Comparison of ENCODE assay signal across 15 cellular contexts in the genomic region with DNA sequence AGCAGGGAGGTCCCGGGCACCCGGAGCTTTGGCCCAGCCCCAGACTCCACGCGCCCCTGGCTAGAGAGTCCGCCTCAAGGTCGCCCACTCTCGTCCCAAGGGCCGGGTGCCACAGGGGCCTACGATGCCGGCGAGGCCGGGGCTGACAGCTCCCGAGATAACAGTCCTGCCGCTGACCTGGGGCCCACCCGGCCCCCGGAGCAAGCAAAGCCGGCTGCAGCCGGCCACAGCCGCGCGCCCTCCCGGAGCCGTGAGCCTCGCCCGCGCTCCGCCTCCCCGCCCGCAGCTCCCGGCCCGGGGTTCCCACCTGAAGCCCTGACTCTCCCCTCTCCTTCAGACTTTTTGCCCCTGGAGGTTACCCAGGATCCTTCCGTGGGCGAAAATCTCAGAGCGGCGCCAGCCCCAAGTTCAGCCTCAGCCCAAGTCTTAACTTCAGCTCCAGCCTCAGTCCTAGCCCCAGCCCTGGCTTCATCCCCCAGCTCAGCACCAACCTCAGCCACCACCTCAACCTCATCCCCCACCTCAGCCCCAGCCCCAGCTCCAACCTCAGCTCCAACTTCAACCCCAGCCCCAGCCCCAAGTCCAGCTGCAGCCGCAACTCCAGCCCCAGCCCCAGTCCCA. TPM values are rescaled to one million over a fixed set of nuclear protein-coding genes. Genes with fewer than 3 reads are reported as not detected.
DNase-seq lines count a peak whose midpoint lies in the region; ATAC-seq and TF ChIP-seq lines count a peak whose summit lies in the region.
"Had no signal": no experiment of that assay in that cellular context is flagged by ENCODE, and none has a peak within 500 bp of the region (broad histone marks: within the 10 kb centered on the region; RNA-seq: fewer than 3 reads in every experiment).

No MANE protein-coding gene starts in this region.

- CTCF ChIA-PET in mammary epithelial cell (lab: Charles Lee; ENCODE audit: low non-redundant PET), result no interaction called here
- CTCF ChIA-PET in activated CD8-positive, alpha-beta T cell treated with anti-CD3 and anti-CD28 coated beads, Interleukin-2, amount 10 ng/mL, durations not matched to agents 7 days and 5 days (lab: Charles Lee), result interaction anchor here (1.1 to 5.5 kb wide), 7 partner anchors 8 to 74 kb away, joined by 3 to 57 read pairs (median 20); partner anchors contain the start of genes SCO2, SYCE3 and TYMP

- H3K9me3 Mint-ChIP-seq in activated CD8-positive, alpha-beta T cell treated with anti-CD3 and anti-CD28 coated beads, Interleukin-2, amount 10 ng/mL, durations not matched to agents 7 days and 5 days (ENCODE audit: insufficient read depth), result no peaks in the 10 kb centered on the region
- H3K9me3 Mint-ChIP-seq: H9 had no signal

- peaks cover 3 to 8% of the 10 kb centered on the region in 2 donors for H3K27me3 ChIP-seq in breast epithelium
- H3K27me3 ChIP-seq in mammary epithelial cell (ENCODE audit: insufficient read depth, low read length), result peaks cover 4% of the 10 kb centered on the region
- 0 out of 2 replicates have a peak, but pooled peaks cover 4% of the 10 kb centered on the region for H3K27me3 ChIP-seq in SJCRH30
- peaks cover 33 to 42% of the 10 kb centered on the region in 2 donors for H3K27me3 ChIP-seq in left lung
- H3K27me3 ChIP-seq: BE2C had no signal

- no peaks in the 10 kb centered on the region for H3K9me3 ChIP-seq in breast epithelium
- no peaks in the 10 kb centered on the region for H3K9me3 ChIP-seq in mammary epithelial cell (replicated peaks; ENCODE audit: insufficient read depth, low read length)
- H3K9me3 ChIP-seq in SJCRH30 (replicated peaks), result no peaks in the 10 kb centered on the region
- no peaks in the 10 kb centered on the region for H3K9me3 ChIP-seq in left lung
- H3K9me3 ChIP-seq: BE2C, tibial artery had no signal

- peaks cover 43% of the 10 kb centered on the region for H3K4me1 Mint-ChIP-seq in activated CD8-positive, alpha-beta T cell treated with anti-CD3 and anti-CD28 coated beads, Interleukin-2, amount 10 ng/mL, durations not matched to agents 7 days and 5 days (ENCODE audit: low read depth)

- in situ Hi-C loops in mammary epithelial cell (cut with MboI; ENCODE audit: low sequenced_read_pairs in 2 of 2), result no loop called here

- BruUV-seq in mammary epithelial cell (replicated peaks; lab: Mats Ljungman, UMichigan), result no TSS peak

- H3K27ac ChIP-seq in breast epithelium (no peak overlapping the region), mammary epithelial cell (ENCODE audit: insufficient read depth, low read depth, low read length) (no peak overlapping the region), SJCRH30 (no peak overlapping the region), left lung (no peak overlapping the region), caudate nucleus (ENCODE audit: low read depth, low read length) (no peak overlapping the region)
- H3K27ac ChIP-seq: PC-9, tibial artery had no signal

- no peak for DNase-seq in breast epithelium (ENCODE audit: low spot score in 2 of 2)
- no peak for DNase-seq in mammary epithelial cell
- DNase-seq in activated CD8-positive, alpha-beta T cell treated with anti-CD3 and anti-CD28 coated beads, Interleukin-2, amount 10 ng/mL, durations not matched to agents 7 days and 5 days, result no peak
- DNase-seq in left lobe of liver (ENCODE audit: low spot score), result peak; percentile 48
- DNase-seq in SJCRH30, result no peak
- no peak for DNase-seq in left lung
- no peak for DNase-seq in caudate nucleus (lab: John Stamatoyannopoulos, UW)
- DNase-seq: activated CD4-positive, CD25-positive, alpha-beta regulatory T cell; activated effector memory CD4-positive, alpha-beta T cell treated with Interleukin-2 at 50 U/mL for 16 hours; BE2C; H9; NCI-H510A treated with DMSO at 0.1 percent for 48 hours; PC-9; tibial artery had no signal

- 39% methylated on average over 8 of the region's 36 CpGs for WGBS in mammary epithelial cell (ENCODE audit: low coverage, missing lambda C conversion rate)

- no peaks in the 10 kb centered on the region for H4K20me1 ChIP-seq in mammary epithelial cell (ENCODE audit: insufficient read depth, low read length)

- no peak overlapping the region for H3K4me2 ChIP-seq in mammary epithelial cell (ENCODE audit: insufficient read depth, low read depth, low read length)

- TF ChIP-seq CTCF in breast epithelium (IDR thresholded peaks at IDR 0.05), result no peak
- no peak for TF ChIP-seq CTCF in mammary epithelial cell (conservative IDR thresholded peaks at IDR 0.05 in 1 of 2, IDR thresholded peaks at IDR 0.05 in 1 of 2; ENCODE audit: extremely low read depth in 1 of 2, insufficient read depth in 1 of 2, low read depth in 1 of 2, low read length in 2 of 2)
- no peak for TF ChIP-seq CTCF in left lung (IDR thresholded peaks at IDR 0.05)

- H3K4me3 ChIP-seq in breast epithelium (peak overlapping the region in 2 of 3 donors; percentile 36 to 53), mammary epithelial cell (replicated peaks in 1 of 3; ENCODE audit: insufficient read depth in 1 of 3, low read depth in 2 of 3, low read length in 3 of 3) (no peak overlapping the region), SJCRH30 (no peak overlapping the region), left lung (no peak overlapping the region)
- H3K4me3 ChIP-seq: PC-9 had no signal

- no peak for ATAC-seq in activated CD8-positive, alpha-beta T cell treated with anti-CD3 and anti-CD28 coated beads, Interleukin-2, amount 10 ng/mL, durations not matched to agents 7 days and 5 days
- ATAC-seq in left lobe of liver (no peak), left lung (no peak), HG03521 (IDR thresholded peaks at IDR 0.05; ENCODE audit: unreplicated experiment) (no peak)

- H3K9ac ChIP-seq in mammary epithelial cell (ENCODE audit: insufficient read depth, low read length), result no peak overlapping the region

- POLR2A ChIA-PET in activated CD8-positive, alpha-beta T cell treated with anti-CD3 and anti-CD28 coated beads, Interleukin-2, amount 10 ng/mL, durations not matched to agents 7 days and 5 days (lab: Charles Lee), result interaction anchor here (1.1 to 8.4 kb wide), 10 partner anchors 8 to 77 kb away, joined by 4 to 142 read pairs (median 12); partner anchors contain the start of genes CHKB, CPT1B, SCO2 and SYCE3

- intact Hi-C loops in breast epithelium (cut with DNase I; ENCODE audit: low total_unique reads), result no loop called here
- intact Hi-C loops in mammary epithelial cell (cut with micrococcal nuclease), result no loop called here
- intact Hi-C loops in left lung (cut with DNase I), result no loop called here

- no peak for TF ChIP-seq POLR2A in breast epithelium (IDR thresholded peaks at IDR 0.05)

- no peaks in the 10 kb centered on the region for H3K36me3 ChIP-seq in breast epithelium
- H3K36me3 ChIP-seq in mammary epithelial cell (ENCODE audit: insufficient read depth, low read length), result no peaks in the 10 kb centered on the region
- no peaks in the 10 kb centered on the region for H3K36me3 ChIP-seq in SJCRH30
- H3K36me3 ChIP-seq in left lung, result no peaks in the 10 kb centered on the region
- H3K36me3 ChIP-seq: BE2C, tibial artery had no signal

- no peak overlapping the region for H2AFZ ChIP-seq in mammary epithelial cell (ENCODE audit: low read depth, low read length)
- H2AFZ ChIP-seq: PC-9 had no signal

- H3K4me1 ChIP-seq in breast epithelium, result peaks cover 6 to 18% of the 10 kb centered on the region in 2 donors
- peaks cover 15% of the 10 kb centered on the region for H3K4me1 ChIP-seq in mammary epithelial cell (ENCODE audit: insufficient read depth, low read length)
- no peaks in the 10 kb centered on the region for H3K4me1 ChIP-seq in SJCRH30
- H3K4me1 ChIP-seq in left lung, result peaks cover 7 to 56% of the 10 kb centered on the region in 2 donors
- H3K4me1 ChIP-seq: BE2C had no signal

- H3K27ac Mint-ChIP-seq in activated CD8-positive, alpha-beta T cell treated with anti-CD3 and anti-CD28 coated beads, Interleukin-2, amount 10 ng/mL, durations not matched to agents 7 days and 5 days, result peak overlapping the region; percentile 84
- H3K27ac Mint-ChIP-seq: H9 had no signal

- H3K36me3 Mint-ChIP-seq in activated CD8-positive, alpha-beta T cell treated with anti-CD3 and anti-CD28 coated beads, Interleukin-2, amount 10 ng/mL, durations not matched to agents 7 days and 5 days (ENCODE audit: low read depth), result peaks cover 9% of the 10 kb centered on the region

- H3K4me3 Mint-ChIP-seq in activated CD8-positive, alpha-beta T cell treated with anti-CD3 and anti-CD28 coated beads, Interleukin-2, amount 10 ng/mL, durations not matched to agents 7 days and 5 days, result peak overlapping the region; percentile 65
- H3K4me3 Mint-ChIP-seq: H9 had no signal

- dilution Hi-C loops in mammary epithelial cell (cut with HindIII; ENCODE audit: low sequenced_read_pairs), result no loop called here

- H3K79me2 ChIP-seq in mammary epithelial cell (ENCODE audit: insufficient read depth, low read length), result no peaks in the 10 kb centered on the region

- no peaks in the 10 kb centered on the region for H3K27me3 Mint-ChIP-seq in activated CD8-positive, alpha-beta T cell treated with anti-CD3 and anti-CD28 coated beads, Interleukin-2, amount 10 ng/mL, durations not matched to agents 7 days and 5 days (ENCODE audit: low read depth)

RNA-seq across cellular contexts. Expression of gene KLHDC7B, which starts 1.6 kb away (rescaled TPM):
- under 1 TPM; 0.16 to 0.33 (median 0.29) TPM for total RNA-seq in breast epithelium
- total RNA-seq in mammary epithelial cell, result 1 to 10 TPM in 1 of 2 donors, under 1 TPM in 1; under 0.01 to 1.9 TPM
- 0.01 TPM for polyA plus RNA-seq in mammary epithelial cell
- polyA minus RNA-seq in mammary epithelial cell, result not detected
- total RNA-seq in activated CD8-positive, alpha-beta T cell treated with anti-CD3 and anti-CD28 coated beads, Interleukin-2, amount 10 ng/mL, durations not matched to agents 7 days and 5 days, result 10 to 100 TPM; 10.6 to 12.0 TPM
- total RNA-seq in left lobe of liver, result 0.05 TPM
- 0.05 and 0.10 TPM in 2 replicates for total RNA-seq in SJCRH30 (2014; rRNA removed; shearing (Covaris generic))
- under 1 TPM; 0.29 to 0.73 TPM for total RNA-seq in left lung
- total RNA-seq: H9 had no signal

RNA-seq across cellular contexts. Expression of gene SYCE3, which starts 15.4 kb away (rescaled TPM):
- total RNA-seq in breast epithelium (not detected), mammary epithelial cell (not detected), left lobe of liver (0.45 TPM), left lung (not detected)
- polyA plus RNA-seq in mammary epithelial cell, result 1.1 TPM
- not detected for polyA minus RNA-seq in mammary epithelial cell
- not detected for total RNA-seq in activated CD8-positive, alpha-beta T cell treated with anti-CD3 and anti-CD28 coated beads, Interleukin-2, amount 10 ng/mL, durations not matched to agents 7 days and 5 days
- total RNA-seq in SJCRH30 (2014; rRNA removed; shearing (Covaris generic)), result not detected in 2 replicates
- total RNA-seq: PC-9 had no signal

RNA-seq across cellular contexts. Expression of gene TYMP, which starts 17.5 kb away (rescaled TPM):
- total RNA-seq in breast epithelium (100 to 1,000 TPM in 1 of 3 donors, 10 to 100 TPM in 2; 44.6 to 115 (median 82.9) TPM), mammary epithelial cell (10 to 100 TPM in 1 of 2 donors, 1 to 10 TPM in 1; 4.9 to 45.5 TPM), left lobe of liver (80.0 TPM), left lung (100 to 1,000 TPM; 130 to 256 TPM)
- 2.1 TPM for polyA plus RNA-seq in mammary epithelial cell
- not detected for polyA minus RNA-seq in mammary epithelial cell
- 10 to 100 TPM; 71.8 to 76.6 TPM for total RNA-seq in activated CD8-positive, alpha-beta T cell treated with anti-CD3 and anti-CD28 coated beads, Interleukin-2, amount 10 ng/mL, durations not matched to agents 7 days and 5 days
- 0.51 and 0.63 TPM in 2 replicates for total RNA-seq in SJCRH30 (2014; rRNA removed; shearing (Covaris generic))

RNA-seq across cellular contexts. Expression of gene SCO2, which starts 21.9 kb away (rescaled TPM):
- total RNA-seq in breast epithelium (1 to 10 TPM; 1.9 to 6.6 (median 4.3) TPM), mammary epithelial cell (1 to 10 TPM; 2.8 to 6.6 TPM), left lobe of liver (not detected), left lung (1 to 10 TPM; 2.3 to 3.1 TPM)
- polyA plus RNA-seq in mammary epithelial cell, result 2.3 TPM
- polyA minus RNA-seq in mammary epithelial cell, result not detected
- 10 to 100 TPM; 11.7 to 13.9 TPM for total RNA-seq in activated CD8-positive, alpha-beta T cell treated with anti-CD3 and anti-CD28 coated beads, Interleukin-2, amount 10 ng/mL, durations not matched to agents 7 days and 5 days
- 0.71 and 2.1 TPM in 2 replicates for total RNA-seq in SJCRH30 (2014; rRNA removed; shearing (Covaris generic))

RNA-seq across cellular contexts. Expression of gene CPT1B, which starts 30.9 kb away (rescaled TPM):
- total RNA-seq in breast epithelium, result 10 to 100 TPM; 13.6 to 40.0 (median 39.4) TPM
- 10 to 100 TPM in 1 of 2 donors, 1 to 10 TPM in 1; 5.5 to 20.5 TPM for total RNA-seq in mammary epithelial cell
- 3.7 TPM for polyA plus RNA-seq in mammary epithelial cell
- polyA minus RNA-seq in mammary epithelial cell, result not detected
- total RNA-seq in activated CD8-positive, alpha-beta T cell treated with anti-CD3 and anti-CD28 coated beads, Interleukin-2, amount 10 ng/mL, durations not matched to agents 7 days and 5 days, result 10 to 100 TPM; 77.4 to 80.9 TPM
- 24.7 TPM for total RNA-seq in left lobe of liver
- total RNA-seq in SJCRH30 (2014; rRNA removed; shearing (Covaris generic)), result 12.6 and 17.1 TPM in 2 replicates
- total RNA-seq in left lung, result 10 to 100 TPM; 15.3 to 20.0 TPM

Comparison
In these comparisons a context has a peak if more than half of its experiments do, and no peak if none do; other contexts are left out.
1. H3K4me3 ChIP-seq: peak in breast epithelium (2 of 3); none in mammary epithelial cell (0 of 3), SJCRH30 (single experiment) and left lung (0 of 2).